In the genomic region with DNA sequence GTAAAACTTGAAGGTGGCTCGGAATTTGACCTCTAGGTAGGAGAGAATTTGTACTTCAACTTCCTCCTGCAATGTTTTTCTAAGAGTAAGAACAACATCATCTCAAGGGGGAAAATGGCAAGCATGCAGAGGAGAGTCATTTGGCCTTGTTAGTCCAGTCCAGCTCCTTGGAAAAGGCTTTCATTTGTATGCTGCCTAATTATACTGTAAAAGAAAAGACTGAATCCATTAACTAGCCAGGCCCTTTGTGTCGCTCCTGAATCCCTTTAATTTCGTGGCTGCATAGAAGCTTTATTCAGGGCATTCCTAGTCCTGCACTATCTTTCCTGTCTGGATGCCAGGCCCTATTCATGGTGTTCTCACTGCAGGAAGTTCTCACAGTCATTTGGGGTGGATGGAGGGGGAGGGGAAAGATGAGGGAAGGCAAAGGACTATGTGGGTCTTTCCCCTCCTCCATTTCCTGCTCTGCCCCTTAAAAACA, we compare ENCODE assay signal across 10 cellular contexts. TPM values are rescaled to one million over a fixed set of nuclear protein-coding genes. Genes with fewer than 3 reads are reported as not detected.
A peak's percentile ranks its signal among the peaks of the same experiment; 100 is the strongest.
DNase-seq lines count a peak whose midpoint lies in the region; ATAC-seq and TF ChIP-seq lines count a peak whose summit lies in the region.
"Had no signal": no experiment of that assay in that cellular context is flagged by ENCODE, and none has a peak within 500 bp of the region (broad histone marks: within the 10 kb centered on the region; RNA-seq: fewer than 3 reads in every experiment).

No MANE protein-coding gene starts in this region.

- no peaks in the 10 kb centered on the region for H3K27me3 Mint-ChIP-seq in neural crest cell (ENCODE audit: low read depth)
- peaks cover 1% of the 10 kb centered on the region for H3K27me3 Mint-ChIP-seq in activated CD4-positive, alpha-beta T cell treated with anti-CD3 and anti-CD28 coated beads, Interleukin-2, amount 10 ng/mL, durations not matched to agents 7 days and 5 days
- no peaks in the 10 kb centered on the region for H3K27me3 Mint-ChIP-seq in activated CD4-positive, alpha-beta memory T cell treated with anti-CD3 and anti-CD28 coated beads, Interleukin-2, amount 10 ng/mL, durations not matched to agents 7 days and 5 days
- H3K27me3 Mint-ChIP-seq: progenitor cell of endocrine pancreas had no signal

- intact Hi-C loops in PC-9 (cut with micrococcal nuclease; ENCODE audit: unreplicated experiment) (no loop called here), heart left ventricle (cut with DNase I) (no loop called here)

- H3K27ac Mint-ChIP-seq in neural crest cell (ENCODE audit: unreplicated experiment), result peak overlapping the region; percentile 90
- H3K27ac Mint-ChIP-seq in activated CD4-positive, alpha-beta T cell treated with anti-CD3 and anti-CD28 coated beads, Interleukin-2, amount 10 ng/mL, durations not matched to agents 7 days and 5 days, result no peak overlapping the region
- H3K27ac Mint-ChIP-seq in activated CD4-positive, alpha-beta memory T cell treated with anti-CD3 and anti-CD28 coated beads, Interleukin-2, amount 10 ng/mL, durations not matched to agents 7 days and 5 days, result no peak overlapping the region
- H3K27ac Mint-ChIP-seq: progenitor cell of endocrine pancreas had no signal

- 18 to 31% (median 21%) methylated on average over 3 of the region's 3 CpGs for WGBS in heart left ventricle, 4 donors

- H3K27me3 ChIP-seq in DOHH2 (ENCODE audit: control insufficient read depth, low read length) (no peaks in the 10 kb centered on the region), PC-9 (ENCODE audit: insufficient read depth, low read depth) (no peaks in the 10 kb centered on the region), heart left ventricle (no peaks in the 10 kb centered on the region)

- H3F3A ChIP-seq in DOHH2 (ENCODE audit: control insufficient read depth, insufficient read depth), result no peaks in the 10 kb centered on the region
- H3F3A ChIP-seq in PC-9 (ENCODE audit: insufficient read depth, low read depth), result peaks cover under 1% of the 10 kb centered on the region; the same call in 1 of the 2 replicates

- H3K9me3 Mint-ChIP-seq in neural crest cell, result peaks cover 4% of the 10 kb centered on the region
- peaks cover 3% of the 10 kb centered on the region for H3K9me3 Mint-ChIP-seq in activated CD4-positive, alpha-beta T cell treated with anti-CD3 and anti-CD28 coated beads, Interleukin-2, amount 10 ng/mL, durations not matched to agents 7 days and 5 days
- H3K9me3 Mint-ChIP-seq in activated CD4-positive, alpha-beta memory T cell treated with anti-CD3 and anti-CD28 coated beads, Interleukin-2, amount 10 ng/mL, durations not matched to agents 7 days and 5 days, result no peaks in the 10 kb centered on the region

- H3K4me1 Mint-ChIP-seq in neural crest cell, result peaks cover 70% of the 10 kb centered on the region
- H3K4me1 Mint-ChIP-seq in activated CD4-positive, alpha-beta T cell treated with anti-CD3 and anti-CD28 coated beads, Interleukin-2, amount 10 ng/mL, durations not matched to agents 7 days and 5 days, result peaks cover 3% of the 10 kb centered on the region
- H3K4me1 Mint-ChIP-seq in activated CD4-positive, alpha-beta memory T cell treated with anti-CD3 and anti-CD28 coated beads, Interleukin-2, amount 10 ng/mL, durations not matched to agents 7 days and 5 days, result peaks cover 9% of the 10 kb centered on the region

- ATAC-seq in heart left ventricle, result peak; percentile 81 to 86 (median 82)

- BruUV-seq in PC-9 (replicated peaks; lab: Mats Ljungman, UMichigan), result no TSS peak

- peaks cover 3% of the 10 kb centered on the region for H3K36me3 Mint-ChIP-seq in neural crest cell (ENCODE audit: low read depth)
- H3K36me3 Mint-ChIP-seq in activated CD4-positive, alpha-beta T cell treated with anti-CD3 and anti-CD28 coated beads, Interleukin-2, amount 10 ng/mL, durations not matched to agents 7 days and 5 days (ENCODE audit: low read depth), result no peaks in the 10 kb centered on the region
- H3K36me3 Mint-ChIP-seq in activated CD4-positive, alpha-beta memory T cell treated with anti-CD3 and anti-CD28 coated beads, Interleukin-2, amount 10 ng/mL, durations not matched to agents 7 days and 5 days (ENCODE audit: low read depth), result peaks cover 3% of the 10 kb centered on the region

- H3K36me3 ChIP-seq in DOHH2 (ENCODE audit: control insufficient read depth, low read length), result no peaks in the 10 kb centered on the region
- no peaks in the 10 kb centered on the region for H3K36me3 ChIP-seq in PC-9 (ENCODE audit: low read depth)
- H3K36me3 ChIP-seq in heart left ventricle, result no peaks in the 10 kb centered on the region

- H3K4me1 ChIP-seq in DOHH2 (ENCODE audit: control insufficient read depth, low read length), result peaks cover 14% of the 10 kb centered on the region
- H3K4me1 ChIP-seq in PC-9 (replicated peaks; ENCODE audit: insufficient read depth), result peaks cover 11% of the 10 kb centered on the region
- H3K4me1 ChIP-seq in heart left ventricle, result peaks cover 0 to 28% (median 22%) of the 10 kb centered on the region in 12 donors

- CTCF ChIA-PET in PC-9 (lab: Charles Lee), result no interaction called here
- CTCF ChIA-PET in activated CD4-positive, alpha-beta T cell treated with anti-CD3 and anti-CD28 coated beads, Interleukin-2, amount 10 ng/mL, durations not matched to agents 7 days and 5 days (lab: Charles Lee), result no interaction called here
- CTCF ChIA-PET in activated CD4-positive, alpha-beta memory T cell treated with anti-CD3 and anti-CD28 coated beads, Interleukin-2, amount 10 ng/mL, durations not matched to agents 7 days and 5 days (lab: Charles Lee), result no interaction called here

- H3K4me3 Mint-ChIP-seq in neural crest cell, result peak overlapping the region; percentile 85
- no peak overlapping the region for H3K4me3 Mint-ChIP-seq in activated CD4-positive, alpha-beta T cell treated with anti-CD3 and anti-CD28 coated beads, Interleukin-2, amount 10 ng/mL, durations not matched to agents 7 days and 5 days
- no peak overlapping the region for H3K4me3 Mint-ChIP-seq in activated CD4-positive, alpha-beta memory T cell treated with anti-CD3 and anti-CD28 coated beads, Interleukin-2, amount 10 ng/mL, durations not matched to agents 7 days and 5 days

- H4K20me1 ChIP-seq in DOHH2 (ENCODE audit: control insufficient read depth, insufficient read depth, low read depth, low read length) (no peaks in the 10 kb centered on the region; the same call in none of the 2 replicates), PC-9 (ENCODE audit: insufficient read depth) (no peaks in the 10 kb centered on the region)

- no peaks in the 10 kb centered on the region for H3K9me3 ChIP-seq in DOHH2 (ENCODE audit: control insufficient read depth, insufficient read depth, low read length)
- no peaks in the 10 kb centered on the region for H3K9me3 ChIP-seq in PC-9 (ENCODE audit: insufficient read depth, low read depth)
- peaks cover 0 to 7% (median 0%) of the 10 kb centered on the region in 12 donors for H3K9me3 ChIP-seq in heart left ventricle

- H3K27ac ChIP-seq in DOHH2 (ENCODE audit: low read depth, low read length), result no peak overlapping the region
- no peak overlapping the region for H3K27ac ChIP-seq in PC-9
- peak overlapping the region in 3 of 12 donors; percentile 20 to 40 (median 23) for H3K27ac ChIP-seq in heart left ventricle

- DNase-seq in PC-9 (no peak), heart left ventricle (peak in 4 of 5 donors; percentile 41 to 57 (median 47)), neural crest cell (ENCODE audit: low read depth, low spot score) (peak; percentile 33), middle frontal gyrus (ENCODE audit: extremely low spot score, low spot score) (no peak)
- DNase-seq in activated CD4-positive, alpha-beta T cell treated with anti-CD3 and anti-CD28 coated beads, Interleukin-2, amount 10 ng/mL, durations not matched to agents 7 days and 5 days, result no peak
- no peak for DNase-seq in activated T-cell treated with anti-CD3 and anti-CD28 coated beads, Interleukin-2, amount 50 U/mL, for 1 hour
- DNase-seq in activated CD4-positive, alpha-beta memory T cell treated with anti-CD3 and anti-CD28 coated beads, Interleukin-2, amount 10 ng/mL, durations not matched to agents 7 days and 5 days, result no peak
- DNase-seq: activated CD8-positive, alpha-beta memory T cell treated with anti-CD3 and anti-CD28 coated beads for 24 hours had no signal

- H3K79me2 ChIP-seq in DOHH2 (ENCODE audit: control insufficient read depth, low read length), result peaks cover 95% of the 10 kb centered on the region
- H3K79me2 ChIP-seq in PC-9 (ENCODE audit: low read depth), result peaks cover 91% of the 10 kb centered on the region

- H2AFZ ChIP-seq in PC-9, result no peak overlapping the region

- H3K4me3 ChIP-seq in DOHH2 (ENCODE audit: low read length), result no peak overlapping the region
- H3K4me3 ChIP-seq in PC-9, result no peak overlapping the region
- peak overlapping the region in 1 of 12 donors; percentile 19 for H3K4me3 ChIP-seq in heart left ventricle

- H3K9me2 ChIP-seq in DOHH2 (replicated peaks; ENCODE audit: control insufficient read depth, low read length), result no peaks in the 10 kb centered on the region
- no peaks in the 10 kb centered on the region for H3K9me2 ChIP-seq in PC-9 (ENCODE audit: insufficient read depth)

- TF ChIP-seq POLR2A in heart left ventricle (IDR thresholded peaks at IDR 0.05), result no peak

- H3K4me2 ChIP-seq in DOHH2 (ENCODE audit: low read length) (peak overlapping the region; percentile 12), PC-9 (0 out of 2 replicates have a peak overlapping the region, but pooled peaks have one; percentile 5)

- no peak for TF ChIP-seq CTCF in DOHH2 (IDR thresholded peaks at IDR 0.05; ENCODE audit: low read depth, low read length, poor library complexity, severe bottlenecking)
- TF ChIP-seq CTCF in PC-9 (conservative IDR thresholded peaks at IDR 0.05), result no peak
- no peak for TF ChIP-seq CTCF in heart left ventricle (IDR thresholded peaks at IDR 0.05)
- no peak for TF ChIP-seq CTCF in neural crest cell (conservative IDR thresholded peaks at IDR 0.05)

- POLR2A ChIA-PET in PC-9 (lab: Charles Lee; ENCODE audit: unreplicated experiment), result no interaction called here
- POLR2A ChIA-PET in activated CD4-positive, alpha-beta T cell treated with anti-CD3 and anti-CD28 coated beads, Interleukin-2, amount 10 ng/mL, durations not matched to agents 7 days and 5 days (lab: Charles Lee), result no interaction called here
- POLR2A ChIA-PET in activated CD4-positive, alpha-beta memory T cell treated with anti-CD3 and anti-CD28 coated beads, Interleukin-2, amount 10 ng/mL, durations not matched to agents 7 days and 5 days (lab: Charles Lee), result interaction anchor here (1.2 kb wide), 1 partner anchor 23 kb away, joined by 4 read pairs; no protein-coding TSS in a partner anchor

RNA-seq across cellular contexts. Expression of gene PHLPP1, which starts 36.0 kb away (rescaled TPM):
- total RNA-seq in PC-9 (2021), result 21.1 and 21.3 TPM in 2 replicates
- 10 to 100 TPM in 1 of 9 donors, 1 to 10 TPM in 8; 4.9 to 11.1 (median 6.3) TPM for total RNA-seq in heart left ventricle
- 1 to 10 TPM; 1.7 to 2.6 TPM for polyA plus RNA-seq in heart left ventricle
- total RNA-seq in neural crest cell, result 27.5 and 29.6 TPM in 2 replicates
- 1 to 10 TPM; 2.7 to 3.8 TPM for total RNA-seq in activated CD4-positive, alpha-beta T cell treated with anti-CD3 and anti-CD28 coated beads, Interleukin-2, amount 10 ng/mL, durations not matched to agents 7 days and 5 days
- total RNA-seq in activated CD4-positive, alpha-beta memory T cell treated with anti-CD3 and anti-CD28 coated beads, Interleukin-2, amount 10 ng/mL, durations not matched to agents 7 days and 5 days, result 1 to 10 TPM; 8.1 to 8.9 TPM

Comparison
In these comparisons a context has a peak if more than half of its experiments do, and no peak if none do; other contexts are left out.
1. DNase-seq: peak in heart left ventricle (4 of 5) and neural crest cell (single experiment); none in PC-9 (0 of 2), activated CD4-positive, alpha-beta T cell treated with anti-CD3 and anti-CD28 coated beads, Interleukin-2, amount 10 ng/mL, durations not matched to agents 7 days and 5 days (single experiment), activated T-cell treated with anti-CD3 and anti-CD28 coated beads, Interleukin-2, amount 50 U/mL, for 1 hour (single experiment), activated CD4-positive, alpha-beta memory T cell treated with anti-CD3 and anti-CD28 coated beads, Interleukin-2, amount 10 ng/mL, durations not matched to agents 7 days and 5 days (single experiment) and middle frontal gyrus (single experiment).